Comparison of ENCODE assay signal across 1 cellular context in the genomic region with DNA sequence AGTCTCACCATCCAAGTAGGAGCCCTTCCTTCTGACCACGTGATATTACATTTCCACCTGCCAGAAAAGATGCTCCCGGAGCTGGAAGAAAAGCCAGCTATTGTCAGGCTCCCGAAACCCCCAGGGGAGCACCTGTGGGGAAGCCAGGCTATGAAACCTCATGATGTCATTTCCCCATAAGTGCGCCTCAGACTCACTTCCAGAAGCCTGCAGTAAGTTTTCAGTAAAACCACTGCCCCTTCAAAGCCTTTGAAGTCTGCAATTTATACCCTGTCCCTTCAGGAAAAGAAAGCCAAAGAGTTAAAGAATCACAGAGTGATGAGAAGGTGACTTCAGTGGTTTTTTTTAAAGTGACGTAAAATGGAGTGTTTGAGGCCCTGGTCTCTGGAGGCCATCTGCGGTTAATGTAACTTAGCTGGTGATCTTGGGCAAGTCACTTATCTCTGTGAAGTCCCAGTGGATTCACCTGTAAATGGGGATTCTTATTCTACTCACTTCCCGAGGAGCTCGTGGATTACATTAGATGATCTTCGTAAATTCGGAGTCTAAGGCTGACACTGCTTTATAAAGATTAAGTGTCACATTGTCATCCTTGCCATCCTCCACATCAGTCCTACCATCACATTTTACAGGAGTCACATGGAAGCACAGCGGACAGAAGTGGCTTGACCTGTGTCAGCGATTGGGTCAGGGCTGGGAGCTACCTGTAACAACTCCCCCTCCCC.
TF ChIP-seq lines count a peak whose summit lies in the region.

No MANE protein-coding gene starts in this region.

TF ChIP-seq in GM23338, 12 proteins besides CTCF, POLR2A, EP300 and RAD21 (continued from another document):
- TF ChIP-seq ZNF462 (CRISPR knock-in tag; IDR thresholded peaks at IDR 0.05) = no peak
TF ChIP-seq in GM23338: peak in this region for 1.
